Comparison of ENCODE assay signal across 10 cellular contexts in the genomic region with DNA sequence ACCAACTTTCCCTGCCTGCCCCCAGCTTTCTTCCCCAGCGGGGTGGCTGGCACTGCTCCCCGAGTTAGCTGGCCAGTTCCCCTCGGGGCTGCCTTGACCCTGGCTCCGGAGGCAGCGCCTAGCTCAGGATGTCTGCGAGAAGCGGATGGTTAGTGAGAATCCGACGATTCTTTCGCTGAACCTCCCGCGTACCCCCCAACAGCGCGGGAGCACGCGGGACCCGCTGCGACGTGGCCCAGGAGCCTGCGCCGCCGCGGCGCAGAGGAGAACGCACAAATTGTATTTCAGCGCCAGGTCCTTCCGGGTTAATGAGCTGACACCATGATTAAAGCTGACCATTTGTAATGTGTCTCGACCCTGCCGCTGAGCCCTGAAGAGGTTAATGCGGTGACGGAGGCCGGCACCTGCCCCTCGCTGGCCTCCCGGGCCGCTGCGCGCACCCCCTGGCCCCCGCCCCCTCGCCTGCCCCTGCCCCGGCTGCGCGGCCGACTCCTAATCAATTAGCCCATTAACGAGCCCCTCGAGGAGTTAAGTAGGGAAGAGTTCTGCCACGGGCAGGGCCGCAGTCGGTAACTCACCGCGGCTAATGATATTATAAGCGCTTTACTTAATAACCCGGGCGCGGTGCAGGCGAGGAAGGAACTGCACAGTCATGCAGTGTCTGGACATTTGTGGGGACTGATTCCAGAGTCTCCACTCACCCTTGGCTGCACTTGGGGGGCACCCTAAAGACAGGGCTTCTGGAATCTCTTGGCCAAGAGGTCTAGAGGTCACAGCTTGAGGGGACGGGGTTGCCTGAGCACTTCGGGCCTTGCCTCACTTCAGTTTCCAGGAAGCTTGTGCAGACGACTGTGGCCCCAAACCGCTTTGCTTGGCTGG. TPM values are rescaled to one million over a fixed set of nuclear protein-coding genes. Genes with fewer than 3 reads are reported as not detected.
DNase-seq lines count a peak whose midpoint lies in the region; ATAC-seq and TF ChIP-seq lines count a peak whose summit lies in the region.
"Had no signal": no experiment of that assay in that cellular context is flagged by ENCODE, and none has a peak within 500 bp of the region (broad histone marks: within the 10 kb centered on the region; RNA-seq: fewer than 3 reads in every experiment).

No MANE protein-coding gene starts in this region.

- peaks cover 0 to 5% (median 0%) of the 10 kb centered on the region in 8 donors for H3K9me3 Mint-ChIP-seq in CD4-positive, alpha-beta memory T cell
- no peaks in the 10 kb centered on the region for H3K9me3 Mint-ChIP-seq in activated naive CD8-positive, alpha-beta T cell treated with anti-CD3 and anti-CD28 coated beads for 36 hours
- peaks cover 0 to 36% (median 15%) of the 10 kb centered on the region in 7 donors for H3K9me3 Mint-ChIP-seq in naive B cell

- ATAC-seq in naive B cell (ENCODE audit: low read depth in 2 of 2) (no peak), GM19467 (IDR thresholded peaks at IDR 0.05; ENCODE audit: unreplicated experiment) (no peak)

- H3K27me3 ChIP-seq in CD4-positive, alpha-beta memory T cell (ENCODE audit: insufficient read depth, low read length), result peaks cover 81% of the 10 kb centered on the region

- POLR2A ChIA-PET in CD4-positive, alpha-beta memory T cell (lab: Charles Lee; ENCODE audit: partially characterized antibody), result interaction anchor here (2.4 to 2.5 kb wide), 2 partner anchors 8 to 95 kb away, joined by 7 to 10 read pairs; a partner anchor contains a TSS

- intact Hi-C loops in CD4-positive, alpha-beta memory T cell (cut with micrococcal nuclease), result no loop called here

- DNase-seq in CD4-positive, alpha-beta memory T cell, result no peak
- peak; percentile 9 for DNase-seq in activated naive CD8-positive, alpha-beta T cell treated with anti-CD3 and anti-CD28 coated beads for 36 hours
- DNase-seq in naive B cell (no peak), NCI-H128 (lab: John Stamatoyannopoulos, UW; ENCODE audit: unreplicated experiment) (no peak), pons (ENCODE audit: low spot score) (no peak)
- DNase-seq: DMS 273 treated with DMSO at 0.1 percent for 48 hours, NCI-H1436 treated with DMSO at 0.1 percent for 48 hours had no signal

- H3K27ac Mint-ChIP-seq in CD4-positive, alpha-beta memory T cell, result peak overlapping the region in 1 of 7 donors; percentile 66
- no peak overlapping the region for H3K27ac Mint-ChIP-seq in activated naive CD8-positive, alpha-beta T cell treated with anti-CD3 and anti-CD28 coated beads for 36 hours
- peak overlapping the region in 4 of 6 donors; percentile 36 to 97 (median 92) for H3K27ac Mint-ChIP-seq in naive B cell

- peaks cover 59 to 69% of the 10 kb centered on the region in 2 donors for H3K27me3 Mint-ChIP-seq in CD4-positive, alpha-beta memory T cell
- H3K27me3 Mint-ChIP-seq in activated naive CD8-positive, alpha-beta T cell treated with anti-CD3 and anti-CD28 coated beads for 36 hours, result peaks cover 89% of the 10 kb centered on the region
- H3K27me3 Mint-ChIP-seq in naive B cell, result peaks cover 65 to 78% (median 66%) of the 10 kb centered on the region in 3 donors

- peak overlapping the region in 6 of 8 donors; percentile 30 to 78 (median 62) for H3K4me3 Mint-ChIP-seq in CD4-positive, alpha-beta memory T cell
- no peak overlapping the region for H3K4me3 Mint-ChIP-seq in activated naive CD8-positive, alpha-beta T cell treated with anti-CD3 and anti-CD28 coated beads for 36 hours
- peak overlapping the region in 7 of 8 donors; percentile 31 to 79 (median 63) for H3K4me3 Mint-ChIP-seq in naive B cell

- no peak overlapping the region for H3K4me3 ChIP-seq in CD4-positive, alpha-beta memory T cell (ENCODE audit: low read length in 2 of 2)
- peak overlapping the region; percentile 89 for H3K4me3 ChIP-seq in GM12875 (ENCODE audit: low read depth, low read length)

- no peak overlapping the region for H3K27ac ChIP-seq in CD4-positive, alpha-beta memory T cell (ENCODE audit: low read depth, low read length)

- TF ChIP-seq CTCF in GM12875 (IDR thresholded peaks at IDR 0.05; ENCODE audit: borderline replicate concordance, insufficient read depth, low read depth, low read length), result no peak

- peaks cover 91% of the 10 kb centered on the region for H3K4me1 ChIP-seq in CD4-positive, alpha-beta memory T cell (ENCODE audit: insufficient read depth, low read length)

- no peaks in the 10 kb centered on the region for H3K9me3 ChIP-seq in CD4-positive, alpha-beta memory T cell (ENCODE audit: control insufficient read depth in 1 of 2, low read length in 2 of 2)

- H3K36me3 Mint-ChIP-seq in CD4-positive, alpha-beta memory T cell, result no peaks in the 10 kb centered on the region
- no peaks in the 10 kb centered on the region for H3K36me3 Mint-ChIP-seq in activated naive CD8-positive, alpha-beta T cell treated with anti-CD3 and anti-CD28 coated beads for 36 hours
- peaks cover 5 to 8% of the 10 kb centered on the region in 2 donors for H3K36me3 Mint-ChIP-seq in naive B cell

- H3K36me3 ChIP-seq in CD4-positive, alpha-beta memory T cell (ENCODE audit: insufficient read depth, low read length), result no peaks in the 10 kb centered on the region

- peaks cover 40 to 78% (median 59%) of the 10 kb centered on the region in 4 donors for H3K4me1 Mint-ChIP-seq in CD4-positive, alpha-beta memory T cell
- peaks cover 52% of the 10 kb centered on the region for H3K4me1 Mint-ChIP-seq in activated naive CD8-positive, alpha-beta T cell treated with anti-CD3 and anti-CD28 coated beads for 36 hours
- H3K4me1 Mint-ChIP-seq in naive B cell, result peaks cover 37 to 56% (median 52%) of the 10 kb centered on the region in 3 donors

- CTCF ChIA-PET in CD4-positive, alpha-beta memory T cell (lab: Charles Lee; ENCODE audit: partially characterized antibody), result interaction anchor here (0.8 to 1.6 kb wide), 3 partner anchors 8 to 581 kb away, joined by 3 to 8 read pairs (median 3); a partner anchor contains a TSS

RNA-seq across cellular contexts. Expression of a gene that starts 1.7 kb away (rescaled TPM):
- not detected for total RNA-seq in CD4-positive, alpha-beta memory T cell
- polyA plus RNA-seq in CD4-positive, alpha-beta memory T cell, result not detected
- total RNA-seq in activated naive CD8-positive, alpha-beta T cell treated with anti-CD3 and anti-CD28 coated beads for 36 hours, result under 1 TPM in 1 of 2 experiments, not detected in 1; 0.12 TPM
- polyA plus RNA-seq in naive B cell (ENCODE audit: low read depth in 6 of 6), result not detected

RNA-seq across cellular contexts. Expression of a gene that starts 8.0 kb away (rescaled TPM):
- 100 to 1,000 TPM; 162 to 169 TPM for total RNA-seq in CD4-positive, alpha-beta memory T cell
- 100 to 1,000 TPM; 226 to 371 TPM for polyA plus RNA-seq in CD4-positive, alpha-beta memory T cell
- 100 to 1,000 TPM; 257 to 258 TPM for total RNA-seq in activated naive CD8-positive, alpha-beta T cell treated with anti-CD3 and anti-CD28 coated beads for 36 hours
- polyA plus RNA-seq in naive B cell (ENCODE audit: low read depth in 6 of 6), result 100 to 1,000 TPM; 135 to 244 (median 163) TPM

RNA-seq across cellular contexts. Expression of a gene that starts 10.5 kb away (rescaled TPM):
- not detected for total RNA-seq in CD4-positive, alpha-beta memory T cell
- not detected for polyA plus RNA-seq in CD4-positive, alpha-beta memory T cell
- total RNA-seq in activated naive CD8-positive, alpha-beta T cell treated with anti-CD3 and anti-CD28 coated beads for 36 hours, result under 1 TPM; 0.19 to 0.24 TPM
- not detected for polyA plus RNA-seq in naive B cell (ENCODE audit: low read depth in 6 of 6)
- polyA plus RNA-seq: esophagus had no signal
